In the genomic region with DNA sequence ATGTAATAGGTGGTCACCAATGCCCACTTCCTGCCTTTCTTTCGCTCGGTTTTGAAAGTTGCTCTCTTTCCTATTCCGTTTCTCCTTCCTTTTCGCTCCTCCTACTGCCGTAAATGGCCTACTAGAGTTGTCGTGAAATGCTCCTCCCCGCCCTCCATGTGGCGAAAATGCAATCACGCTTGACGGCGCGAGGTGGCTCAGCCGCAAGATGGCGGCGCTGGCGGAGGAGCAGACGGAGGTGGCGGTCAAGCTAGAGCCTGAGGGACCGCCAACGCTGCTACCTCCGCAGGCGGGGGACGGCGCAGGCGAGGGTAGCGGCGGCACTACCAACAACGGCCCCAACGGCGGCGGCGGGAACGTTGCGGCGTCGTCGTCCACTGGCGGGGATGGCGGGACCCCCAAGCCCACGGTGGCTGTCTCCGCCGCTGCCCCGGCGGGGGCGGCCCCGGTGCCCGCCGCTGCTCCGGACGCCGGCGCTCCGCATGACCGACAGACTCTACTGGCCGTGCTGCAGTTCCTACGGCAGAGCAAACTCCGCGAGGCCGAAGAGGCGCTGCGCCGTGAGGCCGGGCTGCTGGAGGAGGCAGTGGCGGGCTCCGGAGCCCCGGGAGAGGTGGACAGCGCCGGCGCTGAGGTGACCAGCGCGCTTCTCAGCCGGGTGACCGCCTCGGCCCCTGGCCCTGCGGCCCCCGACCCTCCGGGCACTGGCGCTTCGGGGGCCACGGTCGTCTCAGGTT, we compare ENCODE assay signal across 8 cellular contexts. TPM values are rescaled to one million over a fixed set of nuclear protein-coding genes. Genes with fewer than 3 reads are reported as not detected.
DNase-seq lines count a peak whose midpoint lies in the region; ATAC-seq and TF ChIP-seq lines count a peak whose summit lies in the region.

A gene (plus strand): TSS at position 195 of the 737 bp plus-strand sequence. CDS start 14 bp downstream, at position 209.

- TF ChIP-seq CTCF in colonic mucosa (IDR thresholded peaks at IDR 0.05): no peak

- H3K4me3 ChIP-seq in colonic mucosa: peak within 1 kb of the TSS; percentile 96

- peak within 1 kb of the TSS; percentile 93 for H3K4me3 Mint-ChIP-seq in activated CD4-positive, alpha-beta T cell treated with anti-CD3 and anti-CD28 coated beads, Interleukin-2, amount 10 ng/mL, durations not matched to agents 24 days and 14 days

- peaks cover 6% of the 10 kb centered on the region for H3K36me3 Mint-ChIP-seq in activated CD4-positive, alpha-beta T cell treated with anti-CD3 and anti-CD28 coated beads, Interleukin-2, amount 10 ng/mL, durations not matched to agents 24 days and 14 days (ENCODE audit: low read depth)

- H3K9me3 Mint-ChIP-seq in activated CD4-positive, alpha-beta T cell treated with anti-CD3 and anti-CD28 coated beads, Interleukin-2, amount 10 ng/mL, durations not matched to agents 24 days and 14 days: no peaks in the 10 kb centered on the region

- H3K27me3 Mint-ChIP-seq in activated CD4-positive, alpha-beta T cell treated with anti-CD3 and anti-CD28 coated beads, Interleukin-2, amount 10 ng/mL, durations not matched to agents 24 days and 14 days: peaks cover 4% of the 10 kb centered on the region

- peak within 1 kb of the TSS; percentile 92 for H3K27ac Mint-ChIP-seq in activated CD4-positive, alpha-beta T cell treated with anti-CD3 and anti-CD28 coated beads, Interleukin-2, amount 10 ng/mL, durations not matched to agents 24 days and 14 days

- DNase-seq in C1 segment of cervical spinal cord (lab: John Stamatoyannopoulos, UW) (peak; percentile 20 to 92 (median 82)), NCI-H526 treated with DMSO at 0.1 percent for 48 hours (lab: John Stamatoyannopoulos, UW) (peak; percentile 91), colonic mucosa (peak; percentile 95)
- DNase-seq in activated CD4-positive, alpha-beta T cell treated with anti-CD3 and anti-CD28 coated beads, Interleukin-2, amount 10 ng/mL, durations not matched to agents 24 days and 14 days: peak; percentile 97
- DNase-seq in stimulated activated CD4-positive, alpha-beta T cell treated with anti-CD3 and anti-CD28 coated beads, Interleukin-1b, Interleukin-23, amount 100 ng/mL, for 24 hours (ENCODE audit: low read depth in 4 of 4, low spot score in 1 of 4): peak; percentile 72 to 83 (median 78)

- H3K27me3 ChIP-seq in colonic mucosa (no peaks in the 10 kb centered on the region), layer of hippocampus (ENCODE audit: control insufficient read depth, insufficient read depth, low read length) (no peaks in the 10 kb centered on the region)

- peaks cover 12% of the 10 kb centered on the region for H3K4me1 Mint-ChIP-seq in activated CD4-positive, alpha-beta T cell treated with anti-CD3 and anti-CD28 coated beads, Interleukin-2, amount 10 ng/mL, durations not matched to agents 24 days and 14 days

- peak; percentile 54 for ATAC-seq in GM19351 (IDR thresholded peaks at IDR 0.05; ENCODE audit: unreplicated experiment)
- peak; percentile 48 for ATAC-seq in HG03520 (IDR thresholded peaks at IDR 0.05; ENCODE audit: unreplicated experiment)

- no peaks in the 10 kb centered on the region for H3K4me1 ChIP-seq in colonic mucosa

- no peaks in the 10 kb centered on the region for H3K36me3 ChIP-seq in colonic mucosa

- no peaks in the 10 kb centered on the region for H3K9me3 ChIP-seq in colonic mucosa

- H3K27ac ChIP-seq in colonic mucosa (peak within 1 kb of the TSS; percentile 89), layer of hippocampus (ENCODE audit: low read depth, low read length) (peak within 1 kb of the TSS; percentile 86)

- H3K9ac ChIP-seq in colonic mucosa (ENCODE audit: low read depth in 2 of 2, low read length in 2 of 2): peak within 1 kb of the TSS; percentile 72 to 96

- intact Hi-C loops in activated CD4-positive, alpha-beta T cell treated with anti-CD3 and anti-CD28 coated beads, Interleukin-2, amount 10 ng/mL, durations not matched to agents 24 days and 14 days (cut with micrococcal nuclease): loop anchor here (1.0 to 10.0 kb wide), 7 partner anchors 17 to 726 kb away; a partner anchor contains a TSS
- intact Hi-C loops in colonic mucosa (cut with DNase I): no loop called here

RNA-seq across cellular contexts. Expression of the gene that starts here (rescaled TPM):
- total RNA-seq in activated CD4-positive, alpha-beta T cell treated with anti-CD3 and anti-CD28 coated beads, Interleukin-2, amount 10 ng/mL, durations not matched to agents 24 days and 14 days: 11.9 and 12.1 TPM in 2 replicates
- total RNA-seq in colonic mucosa: 10 to 100 TPM in 1 of 2 donors, 1 to 10 TPM in 1; 5.5 to 10.3 TPM

Comparison
In these comparisons a context has a peak if more than half of its experiments do, and no peak if none do; other contexts are left out.
1. Peak in every context shown above with its lines: DNase-seq, ATAC-seq, H3K4me3 ChIP-seq and H3K27ac ChIP-seq.